1 cellular context compared by ENCODE assay signal in the genomic region with DNA sequence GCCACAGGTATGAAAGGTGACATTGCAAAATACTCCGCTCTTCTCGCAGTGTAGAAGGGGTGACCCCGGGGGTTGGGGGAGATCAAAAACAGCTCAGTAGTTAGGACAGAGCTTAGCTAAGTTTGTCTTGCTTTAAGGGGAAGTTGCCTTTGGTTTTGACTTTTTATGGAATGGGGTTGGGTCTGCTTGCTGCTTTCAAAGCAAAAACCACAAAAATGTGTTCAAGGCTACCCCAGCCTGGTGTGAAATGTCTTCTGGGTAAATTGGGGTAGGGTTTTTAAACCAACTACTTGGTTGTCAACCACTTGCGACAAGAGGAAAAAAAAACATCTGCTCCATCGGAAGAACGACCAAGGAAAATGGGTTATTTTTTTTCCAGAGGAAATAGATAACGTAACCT.
TF ChIP-seq lines count a peak whose summit lies in the region.

No MANE protein-coding gene starts in this region.

TF ChIP-seq in K562, 482 proteins besides CTCF, POLR2A, EP300 and RAD21:
- TF ChIP-seq HMGXB4 (CRISPR knock-in tag; IDR thresholded peaks at IDR 0.05) (0 out of 2 replicates have a peak, but pooled peaks have one; percentile 13), ZNF551 (CRISPR knock-in tag; IDR thresholded peaks at IDR 0.05) (no peak), ASH1L (IDR thresholded peaks at IDR 0.05; ENCODE audit: borderline replicate concordance, low read depth, partially characterized antibody) (no peak), ZNF384 (IDR thresholded peaks at IDR 0.05; ENCODE audit: low read depth, low read length) (no peak), ZSCAN29 (IDR thresholded peaks at IDR 0.05) (no peak), SREBF1 (IDR thresholded peaks at IDR 0.05; ENCODE audit: borderline replicate concordance, low read depth, low read length) (no peak), GTF3C2 (IDR thresholded peaks at IDR 0.05; ENCODE audit: borderline replicate concordance, extremely low read depth, insufficient read length) (no peak), PHF8 (IDR thresholded peaks at IDR 0.05; ENCODE audit: borderline replicate concordance, low read length) (no peak)
